Comparison of ENCODE assay signal across 2 cellular contexts in genomic region chr12:109406147-109406546, GRCh38. TPM values are rescaled to one million over a fixed set of nuclear protein-coding genes. Genes with fewer than 3 reads are reported as not detected.
"Had no signal": no experiment of that assay in that cellular context is flagged by ENCODE, and none has a peak within 500 bp of the region (broad histone marks: within the 10 kb centered on the region; RNA-seq: fewer than 3 reads in every experiment).

No MANE protein-coding gene starts in this region.

RNA-seq across cellular contexts. Expression of gene MYO1H, which starts 58.4 kb away (rescaled TPM):
- total RNA-seq: G401, GM12878 had no signal
